In genomic region chr18:72086421-72086820, GRCh38 we compare ENCODE assay signal across 8 cellular contexts.
A peak's percentile ranks its signal among the peaks of the same experiment; 100 is the strongest.
DNase-seq lines count a peak whose midpoint lies in the region; ATAC-seq and TF ChIP-seq lines count a peak whose summit lies in the region.

No MANE protein-coding gene starts in this region.

- no peaks in the 10 kb centered on the region for H3K36me3 ChIP-seq in tibial nerve
- H3K36me3 ChIP-seq in vagina = no peaks in the 10 kb centered on the region

- TF ChIP-seq EP300 in tibial nerve (IDR thresholded peaks at IDR 0.05) = no peak

- ATAC-seq in HG03196 (IDR thresholded peaks at IDR 0.05; ENCODE audit: unreplicated experiment) = no peak

- H3K27ac Mint-ChIP-seq in endothelial cell (ENCODE audit: unreplicated experiment) = no peak overlapping the region

- H3K4me3 ChIP-seq in tibial nerve (no peak overlapping the region), vagina (no peak overlapping the region)

- H3K27me3 Mint-ChIP-seq in endothelial cell (ENCODE audit: unreplicated experiment) = no peaks in the 10 kb centered on the region

- H3K4me1 ChIP-seq in tibial nerve (no peaks in the 10 kb centered on the region), vagina (no peaks in the 10 kb centered on the region)

- WGBS in tibial nerve, 2 donors = 9 to 10% methylated on average over 4 of the region's 4 CpGs

- H3K9me3 Mint-ChIP-seq in endothelial cell (ENCODE audit: unreplicated experiment) = peaks cover 18% of the 10 kb centered on the region

- H3K27me3 ChIP-seq in tibial nerve = no peaks in the 10 kb centered on the region
- no peaks in the 10 kb centered on the region for H3K27me3 ChIP-seq in vagina

- peaks cover 5% of the 10 kb centered on the region for H3K36me3 Mint-ChIP-seq in endothelial cell (ENCODE audit: low read depth, unreplicated experiment)

- no peaks in the 10 kb centered on the region for H3K4me1 Mint-ChIP-seq in endothelial cell (ENCODE audit: unreplicated experiment)

- H3K9me3 ChIP-seq in tibial nerve (no peaks in the 10 kb centered on the region), vagina (no peaks in the 10 kb centered on the region)

- H3K27ac ChIP-seq in tibial nerve (no peak overlapping the region), vagina (no peak overlapping the region)

- TF ChIP-seq CTCF in endothelial cell (IDR thresholded peaks at IDR 0.05; ENCODE audit: unreplicated experiment) (peak; percentile 19), tibial nerve (IDR thresholded peaks at IDR 0.05) (peak in 3 of 5 experiments; percentile 14 to 24 (median 14)), vagina (IDR thresholded peaks at IDR 0.05) (no peak)

- TF ChIP-seq POLR2A in tibial nerve (IDR thresholded peaks at IDR 0.05) = no peak
- TF ChIP-seq POLR2A in vagina (IDR thresholded peaks at IDR 0.05) = no peak

- peak; percentile 35 for DNase-seq in NOMO-1 treated with DMSO at 0.1 percent for 48 hours (lab: John Stamatoyannopoulos, UW; ENCODE audit: unreplicated experiment)
- no peak for DNase-seq in NOMO-1 treated with dmso at 0.1 percent for 144 hours (lab: John Stamatoyannopoulos, UW; ENCODE audit: unreplicated experiment)
- DNase-seq in NCI-H510A (lab: John Stamatoyannopoulos, UW) = peak; percentile 9
- no peak for DNase-seq in endothelial cell (ENCODE audit: low spot score)
- no peak for DNase-seq in tibial nerve (ENCODE audit: low spot score in 2 of 2)
- DNase-seq in activated CD4-positive, alpha-beta T cell treated with anti-CD3 and anti-CD28 coated beads for 1 hour = no peak
- no peak for DNase-seq in vagina (ENCODE audit: extremely low spot score in 2 of 2)

- intact Hi-C loops in vagina (cut with DNase I) = no loop called here

- H3K4me3 Mint-ChIP-seq in endothelial cell (ENCODE audit: unreplicated experiment) = no peak overlapping the region

Comparison
In these comparisons a context has a peak if more than half of its experiments do, and no peak if none do; other contexts are left out.
1. DNase-seq: peak in NOMO-1 treated with DMSO at 0.1 percent for 48 hours (single experiment) and NCI-H510A (single experiment); none in NOMO-1 treated with dmso at 0.1 percent for 144 hours (single experiment), endothelial cell (single experiment), tibial nerve (0 of 2), activated CD4-positive, alpha-beta T cell treated with anti-CD3 and anti-CD28 coated beads for 1 hour (single experiment) and vagina (0 of 2).
2. CTCF ChIP-seq: peak in endothelial cell (single experiment) and tibial nerve (3 of 5); none in vagina (0 of 3).